In genomic region chr11:44564198-44564597, GRCh38 we compare ENCODE assay signal across 8 cellular contexts. TPM values are rescaled to one million over a fixed set of nuclear protein-coding genes. Genes with fewer than 3 reads are reported as not detected.
DNase-seq lines count a peak whose midpoint lies in the region; ATAC-seq, FAIRE-seq and TF ChIP-seq lines count a peak whose summit lies in the region.

No MANE protein-coding gene starts in this region.

- H3K9me3 Mint-ChIP-seq in astrocyte (ENCODE audit: unreplicated experiment): no peaks in the 10 kb centered on the region

- peak overlapping the region; percentile 86 for H3K9ac ChIP-seq in astrocyte (ENCODE audit: low read length)

- H3K4me1 Mint-ChIP-seq in astrocyte (ENCODE audit: low read depth, unreplicated experiment): peaks cover 55% of the 10 kb centered on the region

- ATAC-seq in mucosa of descending colon (peak; percentile 30), HG02885 (IDR thresholded peaks at IDR 0.05; ENCODE audit: poor library complexity, unreplicated experiment) (no peak), GM21717 (IDR thresholded peaks at IDR 0.05; ENCODE audit: unreplicated experiment) (no peak), GM21737 (IDR thresholded peaks at IDR 0.05; ENCODE audit: unreplicated experiment) (no peak)

- TF ChIP-seq CTCF in astrocyte (IDR thresholded peaks at IDR 0.05; ENCODE audit: insufficient read depth, low read depth, low read length) (no peak), mucosa of descending colon (IDR thresholded peaks at IDR 0.05) (no peak)

- H3K36me3 Mint-ChIP-seq in astrocyte (ENCODE audit: low read depth, unreplicated experiment): peaks cover 7% of the 10 kb centered on the region

- H3K27ac ChIP-seq in ACC112 (ENCODE audit: low read depth, low read length): peak overlapping the region; percentile 99
- peak overlapping the region; percentile 91 for H3K27ac ChIP-seq in astrocyte (ENCODE audit: low read depth, low read length)

- peak overlapping the region; percentile 60 for H3K4me3 Mint-ChIP-seq in astrocyte (ENCODE audit: unreplicated experiment)

- H3K9me3 ChIP-seq in astrocyte (ENCODE audit: insufficient read depth, low read depth, low read length) (no peaks in the 10 kb centered on the region), mucosa of descending colon (no peaks in the 10 kb centered on the region)

- DNase-seq in NCI-H1092 treated with DMSO at 0.1 percent for 48 hours (lab: John Stamatoyannopoulos, UW): peak; percentile 90
- DNase-seq in astrocyte (ENCODE audit: low read depth): peak; percentile 22
- DNase-seq in mucosa of descending colon: peak in 2 of 3 donors; percentile 72 to 76
- no peak for DNase-seq in NCI-H524 treated with DMSO at 0.1 percent for 48 hours (lab: John Stamatoyannopoulos, UW)

- no peaks in the 10 kb centered on the region for H4K20me1 ChIP-seq in astrocyte (ENCODE audit: insufficient read depth, low read length)

- peak overlapping the region; percentile 89 for H3K4me2 ChIP-seq in astrocyte (ENCODE audit: low read length)

- H3K27me3 Mint-ChIP-seq in astrocyte (ENCODE audit: low read depth, unreplicated experiment): no peaks in the 10 kb centered on the region

- H2AFZ ChIP-seq in ACC112 (ENCODE audit: low read length, unreplicated experiment): peak overlapping the region; percentile 16
- peak overlapping the region; percentile 87 for H2AFZ ChIP-seq in astrocyte (ENCODE audit: low read depth, low read length)

- intact Hi-C loops in mucosa of descending colon (cut with DNase I, micrococcal nuclease): no loop called here

- H3K27ac Mint-ChIP-seq in astrocyte (ENCODE audit: unreplicated experiment): peak overlapping the region; percentile 83

- no peak for FAIRE-seq in astrocyte (lab: Jason Lieb, UNC)

- H3K4me3 ChIP-seq in ACC112 (ENCODE audit: low read depth, low read length): peak overlapping the region; percentile 72
- peak overlapping the region; percentile 55 for H3K4me3 ChIP-seq in astrocyte (ENCODE audit: insufficient read depth, low read depth, low read length)
- no peak overlapping the region for H3K4me3 ChIP-seq in mucosa of descending colon

- H3K27me3 ChIP-seq in ACC112 (ENCODE audit: insufficient read depth, low read length): no peaks in the 10 kb centered on the region
- H3K27me3 ChIP-seq in astrocyte (ENCODE audit: insufficient read depth, low read length): no peaks in the 10 kb centered on the region

- H3K4me1 ChIP-seq in ACC112 (ENCODE audit: control insufficient read depth, insufficient read depth, low read length, unreplicated experiment) (peaks cover 67% of the 10 kb centered on the region), astrocyte (ENCODE audit: insufficient read depth, low read length) (peaks cover 46% of the 10 kb centered on the region), mucosa of descending colon (ENCODE audit: low read depth) (peaks cover 25% of the 10 kb centered on the region)

- H3K79me2 ChIP-seq in ACC112 (ENCODE audit: control insufficient read depth, insufficient read depth, low read length, unreplicated experiment): peaks cover 14% of the 10 kb centered on the region
- no peaks in the 10 kb centered on the region for H3K79me2 ChIP-seq in astrocyte (ENCODE audit: insufficient read depth, low read length)

- H3K36me3 ChIP-seq in ACC112 (ENCODE audit: insufficient read depth, low read length): no peaks in the 10 kb centered on the region
- no peaks in the 10 kb centered on the region for H3K36me3 ChIP-seq in astrocyte (ENCODE audit: insufficient read depth, low read length)
- no peaks in the 10 kb centered on the region for H3K36me3 ChIP-seq in mucosa of descending colon (ENCODE audit: low read depth)

RNA-seq across cellular contexts. Expression of gene CD82, which starts 1.3 kb away (rescaled TPM):
- total RNA-seq in astrocyte (74.5 and 90.6 TPM in 2 replicates), mucosa of descending colon (10 to 100 TPM; 27.2 to 43.2 (median 29.6) TPM)
